In the genomic region with DNA sequence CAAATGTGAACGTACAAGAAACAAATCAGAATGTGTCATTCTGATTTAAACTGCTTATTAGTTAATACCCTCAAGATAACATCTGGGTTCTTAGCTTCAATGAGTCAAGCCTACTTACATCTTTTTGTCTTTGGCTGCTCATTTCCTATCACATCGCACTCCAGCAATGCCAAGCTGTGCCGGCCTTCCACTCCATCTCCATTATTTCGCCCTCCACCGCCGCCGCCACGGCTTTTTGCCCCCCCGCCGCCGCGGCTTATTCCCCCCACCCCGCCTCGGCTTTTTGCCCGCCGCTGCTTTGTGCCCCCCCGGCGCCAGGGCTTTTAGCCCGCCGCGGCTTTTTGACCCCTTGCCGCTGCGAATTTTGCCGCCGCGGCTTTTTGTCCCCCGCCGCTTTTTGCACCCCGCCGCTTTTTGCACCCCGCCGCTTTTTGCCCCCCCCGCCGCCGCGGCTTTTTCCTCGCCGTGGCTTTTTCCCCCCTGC, we compare ENCODE assay signal across 8 cellular contexts.
DNase-seq lines count a peak whose midpoint lies in the region; TF ChIP-seq lines count a peak whose summit lies in the region.
"Not testable (repeated sequence)": the region's sequence is repeated elsewhere in the genome, so short reads cannot be mapped to it uniquely, and the experiment has no call there.

No MANE protein-coding gene starts in this region.

- DNase-seq in AG04449 (ENCODE audit: low read depth, low spot score); activated CD4-positive, alpha-beta memory T cell treated with anti-CD3 and anti-CD28 coated beads, Interleukin-2, amount 10 ng/mL, durations not matched to agents 7 days and 5 days; brain microvascular endothelial cell: not testable (repeated sequence)
- peak; percentile 16 for DNase-seq in fibroblast of villous mesenchyme (ENCODE audit: low read depth)
- DNase-seq in medulla oblongata (ENCODE audit: extremely low spot score): peak; percentile 17

- H3F3A ChIP-seq in OCI-LY1 (ENCODE audit: insufficient read depth, low read length): not testable (repeated sequence)

- H3K4me2 ChIP-seq in OCI-LY1 (ENCODE audit: low read length) (peak overlapping the region; percentile 61), skeletal muscle satellite cell (ENCODE audit: low read length) (peak overlapping the region; percentile 47)

- not testable (repeated sequence) for H4K20me1 ChIP-seq in OCI-LY1 (ENCODE audit: insufficient read depth, low read length)

- H2AFZ ChIP-seq in OCI-LY1 (ENCODE audit: low read length): not testable (repeated sequence)

- CTCF ChIA-PET in AG04449 (lab: Yijun Ruan, JAX); HEK293 (lab: Yijun Ruan, JAX); activated CD4-positive, alpha-beta memory T cell treated with anti-CD3 and anti-CD28 coated beads, Interleukin-2, amount 10 ng/mL, durations not matched to agents 7 days and 5 days (lab: Charles Lee): not testable (repeated sequence)

- not testable (repeated sequence) for TF ChIP-seq CTCF in AG04449 (IDR thresholded peaks at IDR 0.05; ENCODE audit: insufficient read depth, low read length, missing control alignments); HEK293 (tag by site-specific recombination; IDR thresholded peaks at IDR 0.05); OCI-LY1 (IDR thresholded peaks at IDR 0.05; ENCODE audit: low read length); brain microvascular endothelial cell (IDR thresholded peaks at IDR 0.05; ENCODE audit: low read depth, low read length, missing control alignments); fibroblast of villous mesenchyme (IDR thresholded peaks at IDR 0.05; ENCODE audit: insufficient read depth, low read depth, low read length)

- H3K4me3 ChIP-seq in AG04449 (ENCODE audit: low read depth, low read length) (peak overlapping the region; percentile 59), HEK293 (ENCODE audit: low read depth, low read length) (peak overlapping the region; percentile 52), OCI-LY1 (ENCODE audit: low read depth, low read length, poor library complexity, severe bottlenecking) (peak overlapping the region; percentile 61), brain microvascular endothelial cell (ENCODE audit: low read depth, low read length) (peak overlapping the region; percentile 27), fibroblast of villous mesenchyme (ENCODE audit: low read depth, low read length) (peak overlapping the region; percentile 63), skeletal muscle satellite cell (ENCODE audit: low read length) (peak overlapping the region; percentile 34)

- not testable (repeated sequence) for H3K79me2 ChIP-seq in OCI-LY1 (ENCODE audit: insufficient read depth, low read length)

- not testable (repeated sequence) for H3K36me3 ChIP-seq in HEK293 (ENCODE audit: control insufficient read depth in 2 of 2, insufficient read depth in 1 of 2, low read length in 2 of 2); OCI-LY1 (ENCODE audit: insufficient read depth, low read length); brain microvascular endothelial cell (replicated peaks); skeletal muscle satellite cell (ENCODE audit: insufficient read depth, low read length)

- not testable (repeated sequence) for H3K9me3 Mint-ChIP-seq in activated CD4-positive, alpha-beta memory T cell treated with anti-CD3 and anti-CD28 coated beads, Interleukin-2, amount 10 ng/mL, durations not matched to agents 7 days and 5 days

- POLR2A ChIA-PET in AG04449 (lab: Yijun Ruan, JAX); HEK293 (lab: Yijun Ruan, JAX); activated CD4-positive, alpha-beta memory T cell treated with anti-CD3 and anti-CD28 coated beads, Interleukin-2, amount 10 ng/mL, durations not matched to agents 7 days and 5 days (lab: Charles Lee): not testable (repeated sequence)

- H3K9me2 ChIP-seq in OCI-LY1 (ENCODE audit: low read depth, low read length): not testable (repeated sequence)

- peak overlapping the region; percentile 57 for H3K4me3 Mint-ChIP-seq in activated CD4-positive, alpha-beta memory T cell treated with anti-CD3 and anti-CD28 coated beads, Interleukin-2, amount 10 ng/mL, durations not matched to agents 7 days and 5 days

- H3K4me1 Mint-ChIP-seq in activated CD4-positive, alpha-beta memory T cell treated with anti-CD3 and anti-CD28 coated beads, Interleukin-2, amount 10 ng/mL, durations not matched to agents 7 days and 5 days: peaks cover 12% of the 10 kb centered on the region

- not testable (repeated sequence) for H3K9me3 ChIP-seq in HEK293 (ENCODE audit: control insufficient read depth, insufficient read depth, low read depth, low read length); OCI-LY1 (ENCODE audit: low read length); skeletal muscle satellite cell (replicated peaks; ENCODE audit: low read length)

- peak overlapping the region; percentile 34; the same call in 1 of the 2 replicates for H3K9ac ChIP-seq in OCI-LY1 (ENCODE audit: low read length)
- H3K9ac ChIP-seq in skeletal muscle satellite cell (ENCODE audit: low read depth, low read length): not testable (repeated sequence)

- peaks cover 13% of the 10 kb centered on the region for H3K36me3 Mint-ChIP-seq in activated CD4-positive, alpha-beta memory T cell treated with anti-CD3 and anti-CD28 coated beads, Interleukin-2, amount 10 ng/mL, durations not matched to agents 7 days and 5 days (ENCODE audit: low read depth)

- not testable (repeated sequence) for H3K27ac ChIP-seq in HEK293 (ENCODE audit: extremely low read depth, low read depth, low read length); OCI-LY1 (ENCODE audit: low read depth, low read length, poor library complexity, severe bottlenecking); brain microvascular endothelial cell

- not testable (repeated sequence) for H3K4me1 ChIP-seq in HEK293 (ENCODE audit: control insufficient read depth, insufficient read depth, low read length); OCI-LY1 (ENCODE audit: insufficient read depth, low read length, severe bottlenecking); skeletal muscle satellite cell (ENCODE audit: control insufficient read depth, insufficient read depth, low read length)

- H3K27me3 Mint-ChIP-seq in activated CD4-positive, alpha-beta memory T cell treated with anti-CD3 and anti-CD28 coated beads, Interleukin-2, amount 10 ng/mL, durations not matched to agents 7 days and 5 days: peaks cover 16% of the 10 kb centered on the region

- not testable (repeated sequence) for H3K27ac Mint-ChIP-seq in activated CD4-positive, alpha-beta memory T cell treated with anti-CD3 and anti-CD28 coated beads, Interleukin-2, amount 10 ng/mL, durations not matched to agents 7 days and 5 days

- in situ Hi-C loops in brain microvascular endothelial cell (cut with HindIII; ENCODE audit: low pct_ligation_motif_present, low sequenced_read_pairs): not testable (repeated sequence)

- H3K27me3 ChIP-seq in OCI-LY1 (ENCODE audit: insufficient read depth, low read length); brain microvascular endothelial cell (replicated peaks); skeletal muscle satellite cell (ENCODE audit: control insufficient read depth, insufficient read depth, low read length): not testable (repeated sequence)

TF ChIP-seq in HEK293, 187 proteins besides CTCF, POLR2A, EP300 and RAD21:
- TF ChIP-seq FEZF1 (tag by site-specific recombination; IDR thresholded peaks at IDR 0.05): 0 out of 2 replicates have a peak, but pooled peaks have one; percentile 25
- TF ChIP-seq ZIC2 (tag by site-specific recombination; IDR thresholded peaks at IDR 0.05): peak; percentile 52
- TF ChIP-seq, protein P1, sequence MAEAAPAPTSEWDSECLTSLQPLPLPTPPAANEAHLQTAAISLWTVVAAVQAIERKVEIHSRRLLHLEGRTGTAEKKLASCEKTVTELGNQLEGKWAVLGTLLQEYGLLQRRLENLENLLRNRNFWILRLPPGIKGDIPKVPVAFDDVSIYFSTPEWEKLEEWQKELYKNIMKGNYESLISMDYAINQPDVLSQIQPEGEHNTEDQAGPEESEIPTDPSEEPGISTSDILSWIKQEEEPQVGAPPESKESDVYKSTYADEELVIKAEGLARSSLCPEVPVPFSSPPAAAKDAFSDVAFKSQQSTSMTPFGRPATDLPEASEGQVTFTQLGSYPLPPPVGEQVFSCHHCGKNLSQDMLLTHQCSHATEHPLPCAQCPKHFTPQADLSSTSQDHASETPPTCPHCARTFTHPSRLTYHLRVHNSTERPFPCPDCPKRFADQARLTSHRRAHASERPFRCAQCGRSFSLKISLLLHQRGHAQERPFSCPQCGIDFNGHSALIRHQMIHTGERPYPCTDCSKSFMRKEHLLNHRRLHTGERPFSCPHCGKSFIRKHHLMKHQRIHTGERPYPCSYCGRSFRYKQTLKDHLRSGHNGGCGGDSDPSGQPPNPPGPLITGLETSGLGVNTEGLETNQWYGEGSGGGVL (tag by site-specific recombination; IDR thresholded peaks at IDR 0.05): peak; percentile 74
- peak; percentile 58 for TF ChIP-seq GLIS1 (tag by site-specific recombination; IDR thresholded peaks at IDR 0.05)
